Comparison of ENCODE assay signal across 8 cellular contexts in the genomic region with DNA sequence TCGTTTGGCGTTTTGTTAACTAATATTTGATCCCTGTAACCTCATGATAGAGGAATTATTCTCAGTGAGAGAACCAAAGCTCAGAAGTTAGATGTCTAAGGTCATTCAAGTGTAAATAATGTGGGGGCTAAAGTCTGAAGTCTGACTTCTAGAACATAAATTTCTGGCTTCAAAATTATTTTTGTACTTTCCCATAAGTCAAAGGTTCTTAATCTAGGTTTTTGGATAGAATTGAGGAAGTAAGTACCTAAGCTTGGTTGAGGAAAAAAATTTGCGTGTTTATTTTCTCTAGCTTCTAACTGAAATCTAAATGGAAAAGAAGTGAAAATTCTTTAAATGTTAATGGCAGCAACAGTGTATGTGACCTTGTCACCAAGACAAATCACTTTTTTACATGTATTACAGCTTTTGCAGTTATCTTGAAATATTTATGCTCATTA. TPM values are rescaled to one million over a fixed set of nuclear protein-coding genes. Genes with fewer than 3 reads are reported as not detected.
DNase-seq lines count a peak whose midpoint lies in the region; ATAC-seq and TF ChIP-seq lines count a peak whose summit lies in the region.

No MANE protein-coding gene starts in this region.

- no peak for ATAC-seq in activated CD8-positive, alpha-beta memory T cell treated with anti-CD3 and anti-CD28 coated beads, Interleukin-2, amount 10 ng/mL, durations not matched to agents 7 days and 5 days

- POLR2A ChIA-PET in activated CD4-positive, alpha-beta memory T cell treated with anti-CD3 and anti-CD28 coated beads for 36 hours (lab: Charles Lee): interaction anchor here (1.0 kb wide), 1 partner anchor 105 kb away, joined by 3 read pairs; no protein-coding TSS in a partner anchor

- TF ChIP-seq CTCF in suprapubic skin (IDR thresholded peaks at IDR 0.05): no peak

- H3K4me3 Mint-ChIP-seq in activated CD8-positive, alpha-beta memory T cell treated with anti-CD3 and anti-CD28 coated beads, Interleukin-2, amount 10 ng/mL, durations not matched to agents 7 days and 5 days: peak overlapping the region; percentile 95
- peak overlapping the region; percentile 91 for H3K4me3 Mint-ChIP-seq in activated CD4-positive, alpha-beta memory T cell treated with anti-CD3 and anti-CD28 coated beads for 36 hours

- no peaks in the 10 kb centered on the region for H3K9me3 Mint-ChIP-seq in activated CD8-positive, alpha-beta memory T cell treated with anti-CD3 and anti-CD28 coated beads, Interleukin-2, amount 10 ng/mL, durations not matched to agents 7 days and 5 days (ENCODE audit: low read depth)
- no peaks in the 10 kb centered on the region for H3K9me3 Mint-ChIP-seq in activated CD4-positive, alpha-beta memory T cell treated with anti-CD3 and anti-CD28 coated beads for 36 hours

- peaks cover 28% of the 10 kb centered on the region for H3K4me1 Mint-ChIP-seq in activated CD8-positive, alpha-beta memory T cell treated with anti-CD3 and anti-CD28 coated beads, Interleukin-2, amount 10 ng/mL, durations not matched to agents 7 days and 5 days
- peaks cover 25% of the 10 kb centered on the region for H3K4me1 Mint-ChIP-seq in activated CD4-positive, alpha-beta memory T cell treated with anti-CD3 and anti-CD28 coated beads for 36 hours (ENCODE audit: low read depth)

- CTCF ChIA-PET in activated CD8-positive, alpha-beta memory T cell treated with anti-CD3 and anti-CD28 coated beads, Interleukin-2, amount 10 ng/mL, durations not matched to agents 7 days and 5 days (lab: Charles Lee): interaction anchor here (1.6 to 1.8 kb wide), 2 partner anchors 42 to 292 kb away, joined by 4 to 5 read pairs; a partner anchor contains a TSS
- CTCF ChIA-PET in activated CD4-positive, alpha-beta memory T cell treated with anti-CD3 and anti-CD28 coated beads for 36 hours (lab: Charles Lee): interaction anchor here (1.1 to 4.7 kb wide), 2 partner anchors 292 to 458 kb away, joined by 3 to 17 read pairs; a partner anchor contains a TSS

- H3K9ac ChIP-seq in iPS-18a (ENCODE audit: low read length): no peak overlapping the region

- TF ChIP-seq EP300 in suprapubic skin (IDR thresholded peaks at IDR 0.05): no peak

- WGBS in suprapubic skin: 43% methylated on average over 3 of the region's 3 CpGs

- H3K27ac ChIP-seq in iPS-18a (ENCODE audit: low read length): no peak overlapping the region
- H3K27ac ChIP-seq in suprapubic skin: peak overlapping the region; percentile 92

- peaks cover 11% of the 10 kb centered on the region for H3K4me1 ChIP-seq in iPS-18a (ENCODE audit: control insufficient read depth, low read depth, low read length)
- peaks cover 24% of the 10 kb centered on the region for H3K4me1 ChIP-seq in suprapubic skin

- no peaks in the 10 kb centered on the region for H3K27me3 ChIP-seq in iPS-18a (ENCODE audit: control insufficient read depth, insufficient read depth, low read length)
- H3K27me3 ChIP-seq in suprapubic skin: no peaks in the 10 kb centered on the region

- intact Hi-C loops in activated CD4-positive, alpha-beta memory T cell treated with anti-CD3 and anti-CD28 coated beads for 36 hours (cut with micrococcal nuclease): loop anchor here (5.0 to 10.0 kb wide), 3 partner anchors 39 to 218 kb away; no protein-coding TSS in a partner anchor

- H3K4me3 ChIP-seq in iPS-18a (ENCODE audit: low read length): peak overlapping the region; percentile 98
- peak overlapping the region; percentile 76 for H3K4me3 ChIP-seq in suprapubic skin

- H3K9me3 ChIP-seq in iPS-18a (ENCODE audit: control insufficient read depth, low read depth, low read length): no peaks in the 10 kb centered on the region
- H3K9me3 ChIP-seq in suprapubic skin: no peaks in the 10 kb centered on the region

- H3K27ac Mint-ChIP-seq in activated CD8-positive, alpha-beta memory T cell treated with anti-CD3 and anti-CD28 coated beads, Interleukin-2, amount 10 ng/mL, durations not matched to agents 7 days and 5 days: peak overlapping the region; percentile 5
- no peak overlapping the region for H3K27ac Mint-ChIP-seq in activated CD4-positive, alpha-beta memory T cell treated with anti-CD3 and anti-CD28 coated beads for 36 hours

- no peak for DNase-seq in activated CD8-positive, alpha-beta memory T cell treated with anti-CD3 and anti-CD28 coated beads, Interleukin-2, amount 10 ng/mL, durations not matched to agents 7 days and 5 days
- DNase-seq in activated CD8-positive, alpha-beta memory T cell treated with anti-CD3 and anti-CD28 coated beads, Interleukin-2, amount 50 U/mL, for 48 hours: no peak
- DNase-seq in activated CD4-positive, alpha-beta memory T cell treated with anti-CD3 and anti-CD28 coated beads for 36 hours: no peak
- DNase-seq in suprapubic skin (ENCODE audit: low spot score in 2 of 2): no peak
- DNase-seq in DMS153 (lab: John Stamatoyannopoulos, UW): no peak
- DNase-seq in HPDE6-E6E7 (ENCODE audit: extremely low spot score): no peak
- DNase-seq in EL: no peak

- no peak for TF ChIP-seq POLR2A in suprapubic skin (IDR thresholded peaks at IDR 0.05)

- no peaks in the 10 kb centered on the region for H3K27me3 Mint-ChIP-seq in activated CD8-positive, alpha-beta memory T cell treated with anti-CD3 and anti-CD28 coated beads, Interleukin-2, amount 10 ng/mL, durations not matched to agents 7 days and 5 days
- no peaks in the 10 kb centered on the region for H3K27me3 Mint-ChIP-seq in activated CD4-positive, alpha-beta memory T cell treated with anti-CD3 and anti-CD28 coated beads for 36 hours

- peaks cover 11% of the 10 kb centered on the region for H3K36me3 Mint-ChIP-seq in activated CD8-positive, alpha-beta memory T cell treated with anti-CD3 and anti-CD28 coated beads, Interleukin-2, amount 10 ng/mL, durations not matched to agents 7 days and 5 days
- peaks cover 16% of the 10 kb centered on the region for H3K36me3 Mint-ChIP-seq in activated CD4-positive, alpha-beta memory T cell treated with anti-CD3 and anti-CD28 coated beads for 36 hours

- no peaks in the 10 kb centered on the region for H3K36me3 ChIP-seq in iPS-18a (ENCODE audit: control insufficient read depth, low read depth, low read length)
- H3K36me3 ChIP-seq in suprapubic skin: no peaks in the 10 kb centered on the region

RNA-seq across cellular contexts. Expression of a gene that starts 2.3 kb away (rescaled TPM):
- 10 to 100 TPM; 50.5 to 78.2 TPM for total RNA-seq in activated CD8-positive, alpha-beta memory T cell treated with anti-CD3 and anti-CD28 coated beads, Interleukin-2, amount 10 ng/mL, durations not matched to agents 7 days and 5 days
- 10 to 100 TPM; 62.2 to 64.0 TPM for total RNA-seq in activated CD4-positive, alpha-beta memory T cell treated with anti-CD3 and anti-CD28 coated beads for 36 hours
- 10 to 100 TPM; 23.5 to 43.0 (median 26.9) TPM for total RNA-seq in suprapubic skin

RNA-seq across cellular contexts. Expression of a gene that starts 6.6 kb away (rescaled TPM):
- total RNA-seq in activated CD8-positive, alpha-beta memory T cell treated with anti-CD3 and anti-CD28 coated beads, Interleukin-2, amount 10 ng/mL, durations not matched to agents 7 days and 5 days: not detected
- total RNA-seq in activated CD4-positive, alpha-beta memory T cell treated with anti-CD3 and anti-CD28 coated beads for 36 hours: not detected
- not detected for total RNA-seq in suprapubic skin
